ENCODE assay signal across 30 cellular contexts in genomic region chr3:194727435-194728128, GRCh38. TPM values are rescaled to one million over a fixed set of nuclear protein-coding genes. Genes with fewer than 3 reads are reported as not detected.
DNase-seq lines count a peak whose midpoint lies in the region; TF ChIP-seq lines count a peak whose summit lies in the region.
"Had no signal": no experiment of that assay in that cellular context is flagged by ENCODE, and none has a peak within 500 bp of the region (broad histone marks: within the 10 kb centered on the region; RNA-seq: fewer than 3 reads in every experiment).

No MANE protein-coding gene starts in this region.

- no peak overlapping the region for H3K56ac ChIP-seq in mesendoderm (ENCODE audit: low read length)

- no peak overlapping the region for H2BK5ac ChIP-seq in mesendoderm (ENCODE audit: low read length)

- H4K8ac ChIP-seq in mesendoderm (ENCODE audit: low read depth, low read length) = no peak overlapping the region

- H3K9ac ChIP-seq in NT2/D1 (ENCODE audit: insufficient read length, low read depth) (peak overlapping the region; percentile 39), mesendoderm (ENCODE audit: low read length) (no peak overlapping the region)
- H3K9ac ChIP-seq: parathyroid adenoma had no signal

- no peak overlapping the region for H2BK15ac ChIP-seq in mesendoderm (replicated peaks; ENCODE audit: low read depth)

- H2AK5ac ChIP-seq in mesendoderm (ENCODE audit: low read length) = no peak overlapping the region

- H3K79me2 ChIP-seq in mesendoderm (ENCODE audit: control insufficient read depth, insufficient read depth, low read length) = no peaks in the 10 kb centered on the region
- H3K79me2 ChIP-seq: parathyroid adenoma had no signal

- no peak for TF ChIP-seq CTCF in epithelial cell of esophagus (IDR thresholded peaks at IDR 0.05; ENCODE audit: insufficient read depth, low read depth, low read length, missing control alignments)

- H3K27me3 ChIP-seq in NT2/D1 (ENCODE audit: insufficient read depth, insufficient read length) (no peaks in the 10 kb centered on the region), mesendoderm (ENCODE audit: insufficient read depth, low read length, poor library complexity) (no peaks in the 10 kb centered on the region)

- no peak overlapping the region for H4K5ac ChIP-seq in mesendoderm (ENCODE audit: low read length)

- no peak overlapping the region for H3K18ac ChIP-seq in mesendoderm (ENCODE audit: low read length)

- no peaks in the 10 kb centered on the region for H3K9me3 ChIP-seq in NT2/D1 (ENCODE audit: insufficient read depth, low read length)
- H3K9me3 ChIP-seq: gastroesophageal sphincter had no signal

- H3K27ac ChIP-seq in mesendoderm (ENCODE audit: low read depth, low read length) = no peak overlapping the region
- H3K27ac ChIP-seq: gastroesophageal sphincter, parathyroid adenoma had no signal

- no peaks in the 10 kb centered on the region for H3K79me1 ChIP-seq in mesendoderm (ENCODE audit: low read length)

- H3K36me3 ChIP-seq in NT2/D1 (ENCODE audit: insufficient read depth, insufficient read length, low read length) = no peaks in the 10 kb centered on the region
- no peaks in the 10 kb centered on the region for H3K36me3 ChIP-seq in mesendoderm (ENCODE audit: control insufficient read depth, insufficient read depth, low read length)
- H3K36me3 ChIP-seq: gastroesophageal sphincter had no signal

- H3K23ac ChIP-seq in mesendoderm (ENCODE audit: low read length) = no peak overlapping the region

- no peak overlapping the region for H2BK120ac ChIP-seq in mesendoderm (ENCODE audit: low read depth, low read length)

- no peak overlapping the region for H3K4ac ChIP-seq in mesendoderm (ENCODE audit: low read depth, low read length)

- H3K4me3 ChIP-seq in NT2/D1 (ENCODE audit: insufficient read length, low read depth) (no peak overlapping the region), epithelial cell of esophagus (ENCODE audit: low read length) (no peak overlapping the region), mesendoderm (ENCODE audit: low read length) (no peak overlapping the region)
- H3K4me3 ChIP-seq: gastroesophageal sphincter, GM23338, K562 had no signal

- peaks cover 3% of the 10 kb centered on the region for H3K4me1 ChIP-seq in NT2/D1 (ENCODE audit: insufficient read depth, insufficient read length)
- H3K4me1 ChIP-seq in mesendoderm (ENCODE audit: control insufficient read depth, low read depth, low read length) = peaks cover 6% of the 10 kb centered on the region
- H3K4me1 ChIP-seq: gastroesophageal sphincter had no signal

- DNase-seq in HCEC 1CT (peak; percentile 55), NT2/D1 (ENCODE audit: low read depth, low spot score) (no peak), epithelial cell of esophagus (ENCODE audit: low read depth) (peak; percentile 65), mesendoderm (peak; percentile 40), T-helper 2 cell (no peak), RPMI8226 (no peak), HuH-7 (ENCODE audit: low spot score) (no peak)
- no peak for DNase-seq in activated naive CD4-positive, alpha-beta T cell treated with Interleukin-2 at 50 U/mL for 16 hours
- DNase-seq: activated CD4-positive, alpha-beta T cell treated with anti-CD3 and anti-CD28 coated beads, Interleukin-2, amount 50 U/mL, for 1 hour; activated CD4-positive, CD25-positive, alpha-beta regulatory T cell; activated gamma-delta T cell; activated naive CD8-positive, alpha-beta T cell treated with anti-CD3 and anti-CD28 coated beads, Interleukin-2, amount 10 ng/mL, durations not matched to agents 7 days and 5 days; activated T-cell treated with anti-CD3 and anti-CD28 coated beads, Interleukin-2, amount 50 U/mL, for 4 hours; C1 segment of cervical spinal cord; caudate nucleus; cortex of kidney; DMS79; effector memory CD8-positive, alpha-beta T cell; hippocampal formation; left colon; NCI-H1105 treated with DMSO at 0.1 percent for 48 hours; NCI-H2029; NCI-H526 treated with DMSO at 0.1 percent for 48 hours; nephron progenitor cell; stimulated activated CD4-positive, alpha-beta T cell treated with anti-CD3 and anti-CD28 coated beads, Interleukin-1b, Interleukin-23, amount 100 ng/mL, for 48 hours; stimulated activated naive CD8-positive, alpha-beta T cell treated with anti-CD3 and anti-CD28 coated beads, Interleukin-15, Interleukin-2, amounts not matched to agents 100 U/mL and 50 U/mL, for 24 hours had no signal

- no CpG with 5 or more reads among the region's 11 CpGs for WGBS in mesendoderm (ENCODE audit: extremely low coverage, insufficient coverage, low lambda C conversion rate)

- H3K4me2 ChIP-seq in mesendoderm (ENCODE audit: low read length) = no peak overlapping the region
- H3K4me2 ChIP-seq: GM23338 had no signal

RNA-seq across cellular contexts. Expression of gene FAM43A, which starts 41.9 kb away (rescaled TPM):
- 6.2 TPM for polyA plus RNA-seq in mesendoderm (2013, experiment 1 of 2)
- polyA plus RNA-seq in mesendoderm (2013, experiment 2 of 2) = 5.9 TPM

RNA-seq across cellular contexts. Expression of gene LSG1, which starts 55.6 kb away (rescaled TPM):
- 40.6 TPM for polyA plus RNA-seq in mesendoderm (2013, experiment 1 of 2)
- polyA plus RNA-seq in mesendoderm (2013, experiment 2 of 2) = 42.2 TPM

Comparison
In these comparisons a context has a peak if more than half of its experiments do, and no peak if none do; other contexts are left out.
1. DNase-seq: peak in HCEC 1CT (single experiment), epithelial cell of esophagus (single experiment) and mesendoderm (single experiment); none in NT2/D1 (single experiment), activated naive CD4-positive, alpha-beta T cell treated with Interleukin-2 at 50 U/mL for 16 hours (single experiment), T-helper 2 cell (0 of 5), RPMI8226 (single experiment) and HuH-7 (single experiment).